9 cellular contexts compared by ENCODE assay signal in genomic region chr7:47552631-47553030, GRCh38. TPM values are rescaled to one million over a fixed set of nuclear protein-coding genes. Genes with fewer than 3 reads are reported as not detected.
DNase-seq lines count a peak whose midpoint lies in the region; ATAC-seq and TF ChIP-seq lines count a peak whose summit lies in the region.
"Had no signal": no experiment of that assay in that cellular context is flagged by ENCODE, and none has a peak within 500 bp of the region (broad histone marks: within the 10 kb centered on the region; RNA-seq: fewer than 3 reads in every experiment).

No MANE protein-coding gene starts in this region.

- no peak overlapping the region for H3K4me3 ChIP-seq in astrocyte of the cerebellum (ENCODE audit: low read depth, low read length)
- no peak overlapping the region for H3K4me3 ChIP-seq in gastrocnemius medialis
- H3K4me3 ChIP-seq in colonic mucosa, result no peak overlapping the region
- H3K4me3 ChIP-seq: skin epidermis had no signal

- POLR2A ChIA-PET in activated CD8-positive, alpha-beta T cell treated with anti-CD3 and anti-CD28 coated beads for 36 hours (lab: Charles Lee), result no interaction called here

- H3K36me3 Mint-ChIP-seq in immature natural killer cell, result no peaks in the 10 kb centered on the region
- H3K36me3 Mint-ChIP-seq in activated CD8-positive, alpha-beta T cell treated with anti-CD3 and anti-CD28 coated beads for 36 hours (ENCODE audit: low read depth), result no peaks in the 10 kb centered on the region

- CTCF ChIA-PET in activated CD8-positive, alpha-beta T cell treated with anti-CD3 and anti-CD28 coated beads for 36 hours (lab: Charles Lee), result no interaction called here

- intact Hi-C loops in gastrocnemius medialis (cut with DNase I; ENCODE audit: low total_unique reads) (no loop called here), colonic mucosa (cut with DNase I) (no loop called here)
- intact Hi-C loops in activated CD8-positive, alpha-beta T cell treated with anti-CD3 and anti-CD28 coated beads for 36 hours (cut with micrococcal nuclease), result no loop called here

- H3K27me3 Mint-ChIP-seq in immature natural killer cell (ENCODE audit: low read depth in 3 of 3), result peaks cover 0 to 2% (median 0%) of the 10 kb centered on the region in 3 donors
- H3K27me3 Mint-ChIP-seq in activated CD8-positive, alpha-beta T cell treated with anti-CD3 and anti-CD28 coated beads for 36 hours, result no peaks in the 10 kb centered on the region

- TF ChIP-seq CTCF in astrocyte of the cerebellum (IDR thresholded peaks at IDR 0.05; ENCODE audit: low read depth, low read length, missing control alignments) (no peak), gastrocnemius medialis (IDR thresholded peaks at IDR 0.05 in 4 of 5, conservative IDR thresholded peaks at IDR 0.05 in 1 of 5) (no peak), colonic mucosa (IDR thresholded peaks at IDR 0.05) (no peak)
- TF ChIP-seq CTCF in activated CD8-positive, alpha-beta T cell treated with anti-CD3 and anti-CD28 coated beads for 36 hours (IDR thresholded peaks at IDR 0.05), result no peak

- TF ChIP-seq POLR2A in gastrocnemius medialis (IDR thresholded peaks at IDR 0.05), result no peak

- H3K27ac ChIP-seq in gastrocnemius medialis, result peak overlapping the region in 1 of 4 donors; percentile 12
- H3K27ac ChIP-seq in colonic mucosa, result no peak overlapping the region

- no peak overlapping the region for H3K27ac Mint-ChIP-seq in immature natural killer cell
- no peak overlapping the region for H3K27ac Mint-ChIP-seq in activated CD8-positive, alpha-beta T cell treated with anti-CD3 and anti-CD28 coated beads for 36 hours

- H3K9ac ChIP-seq in colonic mucosa (ENCODE audit: low read depth in 2 of 2, low read length in 2 of 2), result no peak overlapping the region

- H3K9me3 Mint-ChIP-seq in immature natural killer cell, result peaks cover 0 to 2% (median 0%) of the 10 kb centered on the region in 6 donors
- H3K9me3 Mint-ChIP-seq in activated CD8-positive, alpha-beta T cell treated with anti-CD3 and anti-CD28 coated beads for 36 hours, result no peaks in the 10 kb centered on the region

- H3K4me3 Mint-ChIP-seq in immature natural killer cell, result no peak overlapping the region
- H3K4me3 Mint-ChIP-seq in activated CD8-positive, alpha-beta T cell treated with anti-CD3 and anti-CD28 coated beads for 36 hours, result no peak overlapping the region

- in situ Hi-C loops in astrocyte of the cerebellum (cut with HindIII; ENCODE audit: low sequenced_read_pairs) (no loop called here), gastrocnemius medialis (cut with MboI; ENCODE audit: low sequenced_read_pairs in 4 of 4) (no loop called here)

- H3K27me3 ChIP-seq in gastrocnemius medialis (no peaks in the 10 kb centered on the region), colonic mucosa (no peaks in the 10 kb centered on the region)

- peaks cover 0 to under 1% of the 10 kb centered on the region in 2 donors for H3K4me1 ChIP-seq in gastrocnemius medialis
- H3K4me1 ChIP-seq in colonic mucosa, result no peaks in the 10 kb centered on the region

- peak; percentile 67 for DNase-seq in astrocyte of the cerebellum (ENCODE audit: low read depth)
- DNase-seq in gastrocnemius medialis, result no peak
- DNase-seq in immature natural killer cell, result no peak
- DNase-seq in colonic mucosa, result no peak
- no peak for DNase-seq in activated CD8-positive, alpha-beta T cell treated with anti-CD3 and anti-CD28 coated beads for 36 hours

- H3K4me1 Mint-ChIP-seq in immature natural killer cell, result no peaks in the 10 kb centered on the region
- H3K4me1 Mint-ChIP-seq in activated CD8-positive, alpha-beta T cell treated with anti-CD3 and anti-CD28 coated beads for 36 hours (ENCODE audit: low read depth), result no peaks in the 10 kb centered on the region

- H3K9me3 ChIP-seq in gastrocnemius medialis (no peaks in the 10 kb centered on the region), colonic mucosa (no peaks in the 10 kb centered on the region)

- ATAC-seq in GM18909 (IDR thresholded peaks at IDR 0.05; ENCODE audit: poor library complexity, unreplicated experiment) (peak; percentile 100), HG02973 (IDR thresholded peaks at IDR 0.05; ENCODE audit: unreplicated experiment) (peak; percentile 98), gastrocnemius medialis (peak; percentile 69 to 74)
- ATAC-seq in activated CD4-positive, CD25-positive, alpha-beta regulatory T cell treated with anti-CD3 and anti-CD28 coated beads, Interleukin-2, amount 50 U/mL, for 24 hours, result no peak
- ATAC-seq in activated CD8-positive, alpha-beta T cell treated with anti-CD3 and anti-CD28 coated beads for 36 hours, result no peak

- H3K36me3 ChIP-seq in gastrocnemius medialis, result no peaks in the 10 kb centered on the region
- no peaks in the 10 kb centered on the region for H3K36me3 ChIP-seq in colonic mucosa

RNA-seq across cellular contexts. Expression of gene TNS3, which starts 29.3 kb away (rescaled TPM):
- total RNA-seq in gastrocnemius medialis, result 10 to 100 TPM; 39.4 to 64.3 (median 50.5) TPM
- under 1 TPM in 1 of 3 donors, not detected in 2; 0.19 TPM for polyA plus RNA-seq in immature natural killer cell
- total RNA-seq in colonic mucosa, result 10 to 100 TPM; 41.1 to 58.2 TPM
- under 1 TPM; 0.04 to 0.16 TPM for total RNA-seq in activated CD8-positive, alpha-beta T cell treated with anti-CD3 and anti-CD28 coated beads for 36 hours

Comparison
In these comparisons a context has a peak if more than half of its experiments do, and no peak if none do; other contexts are left out.
1. ATAC-seq: peak in GM18909 (single experiment), HG02973 (single experiment) and gastrocnemius medialis (2 of 2); none in activated CD4-positive, CD25-positive, alpha-beta regulatory T cell treated with anti-CD3 and anti-CD28 coated beads, Interleukin-2, amount 50 U/mL, for 24 hours (0 of 2) and activated CD8-positive, alpha-beta T cell treated with anti-CD3 and anti-CD28 coated beads for 36 hours (single experiment).
2. RNA of gene TNS3, which starts 29.3 kb away (total RNA-seq): 39.4 to 64.3 TPM in gastrocnemius medialis and 41.1 to 58.2 TPM in colonic mucosa; 0.04 to 0.16 TPM in activated CD8-positive, alpha-beta T cell treated with anti-CD3 and anti-CD28 coated beads for 36 hours; every median in the first group is over 10 times any median in the second.